ENCODE assay signal across 8 cellular contexts in the genomic region with DNA sequence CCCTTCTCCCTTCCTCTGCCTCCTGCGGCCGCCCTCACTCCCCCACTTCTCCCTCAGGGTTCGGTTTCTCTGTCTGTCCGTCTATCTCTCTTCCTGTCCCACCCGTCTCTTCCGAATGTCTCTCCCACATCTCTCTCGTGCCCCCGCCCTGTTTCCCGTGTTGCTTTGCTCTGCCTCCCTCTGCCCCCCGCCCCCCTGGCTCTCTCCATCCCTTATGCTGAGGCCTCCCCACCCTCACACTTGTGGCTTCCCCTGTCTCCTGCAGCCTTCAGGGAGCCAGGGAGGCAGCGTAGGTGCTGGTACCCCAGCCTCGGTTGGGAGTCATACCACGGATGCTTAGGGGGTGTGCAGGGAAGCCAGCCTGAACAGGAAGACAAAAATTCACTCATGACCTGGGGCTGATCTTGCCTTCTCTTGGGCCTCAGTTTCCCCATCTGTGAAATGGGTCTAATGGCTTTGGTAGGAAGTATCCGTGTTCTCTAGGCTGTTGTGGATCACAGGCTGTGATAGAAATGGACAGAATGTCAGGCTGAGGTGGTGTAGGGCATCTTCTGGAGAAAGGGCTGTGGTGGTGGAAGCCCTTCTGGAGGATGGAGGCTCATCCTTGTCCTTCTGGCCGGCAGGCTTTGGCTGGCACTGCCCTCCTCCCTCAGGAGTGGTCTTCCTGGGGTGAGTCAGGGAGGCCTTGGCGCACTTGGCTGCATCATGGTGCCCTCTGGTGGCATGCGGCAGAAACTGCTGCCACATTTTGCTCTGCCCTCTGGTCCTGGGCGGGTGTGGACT. TPM values are rescaled to one million over a fixed set of nuclear protein-coding genes. Genes with fewer than 3 reads are reported as not detected.
DNase-seq lines count a peak whose midpoint lies in the region; ATAC-seq and TF ChIP-seq lines count a peak whose summit lies in the region.

No MANE protein-coding gene starts in this region.

- WGBS in trophoblast cell (ENCODE audit: extremely low coverage, insufficient coverage, insufficient read length) = no CpG with 5 or more reads among the region's 18 CpGs
- 45 to 58% methylated on average over 14 to 17 of the region's 18 CpGs for WGBS in upper lobe of left lung, 2 donors

- H3K4me3 ChIP-seq in Karpas-422 (ENCODE audit: low read length) (no peak overlapping the region), RWPE2 (ENCODE audit: severe bottlenecking) (no peak overlapping the region), trophoblast cell (ENCODE audit: low read depth, low read length) (no peak overlapping the region), upper lobe of left lung (no peak overlapping the region)

- H3K9ac ChIP-seq in Karpas-422 (ENCODE audit: low read length) (no peak overlapping the region), trophoblast cell (ENCODE audit: low read length) (no peak overlapping the region)

- H3K4me2 ChIP-seq in Karpas-422 (ENCODE audit: low read depth, low read length, poor library complexity, severe bottlenecking) (no peak overlapping the region), trophoblast cell (ENCODE audit: low read length) (no peak overlapping the region)

- TF ChIP-seq CTCF in RWPE2 (IDR thresholded peaks at IDR 0.05; ENCODE audit: poor library complexity, severe bottlenecking) (peak; percentile 88), upper lobe of left lung (IDR thresholded peaks at IDR 0.05) (peak; percentile 87 to 96 (median 91))

- H3K27me3 ChIP-seq in Karpas-422 (ENCODE audit: low read length) = no peaks in the 10 kb centered on the region
- H3K27me3 ChIP-seq in RWPE2 (ENCODE audit: insufficient read depth, poor library complexity, severe bottlenecking) = no peaks in the 10 kb centered on the region
- no peaks in the 10 kb centered on the region for H3K27me3 ChIP-seq in trophoblast cell (ENCODE audit: insufficient read depth, low read length)
- no peaks in the 10 kb centered on the region for H3K27me3 ChIP-seq in upper lobe of left lung

- H4K20me1 ChIP-seq in Karpas-422 (ENCODE audit: insufficient read depth, low read depth, low read length) = no peaks in the 10 kb centered on the region

- peaks cover 4% of the 10 kb centered on the region for H3K79me1 ChIP-seq in trophoblast cell (ENCODE audit: low read length)

- peaks cover 22% of the 10 kb centered on the region for H3K4me1 ChIP-seq in Karpas-422 (ENCODE audit: low read length)
- peaks cover 20% of the 10 kb centered on the region for H3K4me1 ChIP-seq in RWPE2 (ENCODE audit: insufficient read depth, poor library complexity, severe bottlenecking)
- H3K4me1 ChIP-seq in trophoblast cell (ENCODE audit: control insufficient read depth in 1 of 2, insufficient read depth in 2 of 2, low read length in 2 of 2) = peaks cover 8 to 14% of the 10 kb centered on the region in 2 experiments
- H3K4me1 ChIP-seq in upper lobe of left lung = peaks cover 3 to 16% (median 8%) of the 10 kb centered on the region in 4 donors

- H3K9me3 ChIP-seq in Karpas-422 (ENCODE audit: low read length) = no peaks in the 10 kb centered on the region
- no peaks in the 10 kb centered on the region for H3K9me3 ChIP-seq in RWPE2 (ENCODE audit: severe bottlenecking)
- peaks cover 4% of the 10 kb centered on the region for H3K9me3 ChIP-seq in trophoblast cell (ENCODE audit: insufficient read depth, low read depth, low read length)
- no peaks in the 10 kb centered on the region for H3K9me3 ChIP-seq in upper lobe of left lung

- H2BK5ac ChIP-seq in trophoblast cell (ENCODE audit: low read depth, low read length, poor library complexity) = no peak overlapping the region

- no peak overlapping the region for H2AK5ac ChIP-seq in trophoblast cell (ENCODE audit: low read length)

- H3K27ac ChIP-seq in Karpas-422 (ENCODE audit: low read length) (no peak overlapping the region), RWPE2 (ENCODE audit: poor library complexity, severe bottlenecking) (no peak overlapping the region), trophoblast cell (ENCODE audit: low read depth, low read length) (no peak overlapping the region), upper lobe of left lung (no peak overlapping the region)

- H3K18ac ChIP-seq in trophoblast cell (ENCODE audit: low read length) = no peak overlapping the region

- H4K12ac ChIP-seq in trophoblast cell (ENCODE audit: low read depth, low read length) = no peak overlapping the region

- H3K23ac ChIP-seq in trophoblast cell (ENCODE audit: low read length) = no peak overlapping the region

- H3K36me3 ChIP-seq in Karpas-422 (ENCODE audit: insufficient read depth, low read length) (no peaks in the 10 kb centered on the region), RWPE2 (ENCODE audit: low read depth) (no peaks in the 10 kb centered on the region), trophoblast cell (ENCODE audit: control insufficient read depth in 1 of 2, insufficient read depth in 2 of 2, low read length in 2 of 2) (no peaks in the 10 kb centered on the region), upper lobe of left lung (no peaks in the 10 kb centered on the region)

- H4K8ac ChIP-seq in trophoblast cell (ENCODE audit: low read depth, low read length) = no peak overlapping the region

- DNase-seq in DMS153 (lab: John Stamatoyannopoulos, UW) = peak; percentile 74
- DNase-seq in Karpas-422 = peak; percentile 83
- DNase-seq in RWPE2 (ENCODE audit: low spot score) = peak; percentile 73
- DNase-seq in activated gamma-delta T cell treated with anti-CD3 and anti-CD28 coated beads, Interleukin-2, amount 50 U/mL, for 16 hours (ENCODE audit: low read depth) = peak; percentile 41
- peak; percentile 65 for DNase-seq in germinal center (ENCODE audit: low spot score)
- DNase-seq in trophoblast cell = peak; percentile 62 to 88
- peak in 1 of 2 donors; percentile 66 for DNase-seq in upper lobe of left lung

- H2AFZ ChIP-seq in Karpas-422 (ENCODE audit: low read length) (no peak overlapping the region), trophoblast cell (ENCODE audit: insufficient read depth, low read length, poor library complexity) (no peak overlapping the region)

- H3K79me2 ChIP-seq in Karpas-422 (ENCODE audit: low read length) (no peaks in the 10 kb centered on the region), trophoblast cell (ENCODE audit: control insufficient read depth, insufficient read depth, low read length, poor library complexity) (no peaks in the 10 kb centered on the region)

- H4K91ac ChIP-seq in trophoblast cell (ENCODE audit: low read depth, low read length) = peak overlapping the region; percentile 76

- H3K9me2 ChIP-seq in Karpas-422 (replicated peaks; ENCODE audit: insufficient read depth, low read length) = no peaks in the 10 kb centered on the region

- no peak overlapping the region for H3K14ac ChIP-seq in trophoblast cell (ENCODE audit: low read length)

- no peak overlapping the region for H3K4ac ChIP-seq in trophoblast cell (ENCODE audit: low read depth, low read length)

- TF ChIP-seq EP300 in upper lobe of left lung (IDR thresholded peaks at IDR 0.05) = no peak

- no peak overlapping the region for H2BK120ac ChIP-seq in trophoblast cell (ENCODE audit: insufficient read depth, low read length, poor library complexity)

- no peak for TF ChIP-seq POLR2A in upper lobe of left lung (IDR thresholded peaks at IDR 0.05)

- peak overlapping the region; percentile 16 for H2BK12ac ChIP-seq in trophoblast cell (ENCODE audit: low read length)

- peak; percentile 20; the same call in 2 of the 3 replicates for ATAC-seq in RWPE2 (ENCODE audit: low read depth)
- peak; percentile 60 to 87 for ATAC-seq in upper lobe of left lung (ENCODE audit: low FRiP score in 2 of 2)
- no peak for ATAC-seq in GM19452 (IDR thresholded peaks at IDR 0.05; ENCODE audit: unreplicated experiment)

RNA-seq across cellular contexts. Expression of gene FOXO6, which starts 55.5 kb away (rescaled TPM):
- total RNA-seq in Karpas-422 (2014; rRNA removed; shearing (Covaris generic); ENCODE audit: low replicate concordance) = 0.51 TPM in 1 of 2 replicates, not detected in the other
- 119 and 130 TPM in 2 replicates for polyA plus RNA-seq in trophoblast cell (2013)
- 1 to 10 TPM in 2 of 6 donors, under 1 TPM in 4; 0.31 to 1.2 (median 0.79) TPM for total RNA-seq in upper lobe of left lung
